In genomic region chr17:49387374-49388289, GRCh38 we compare ENCODE assay signal across 11 cellular contexts. TPM values are rescaled to one million over a fixed set of nuclear protein-coding genes. Genes with fewer than 3 reads are reported as not detected.
A peak's percentile ranks its signal among the peaks of the same experiment; 100 is the strongest.
DNase-seq lines count a peak whose midpoint lies in the region; ATAC-seq and TF ChIP-seq lines count a peak whose summit lies in the region.
"Had no signal": no experiment of that assay in that cellular context is flagged by ENCODE, and none has a peak within 500 bp of the region (broad histone marks: within the 10 kb centered on the region; RNA-seq: fewer than 3 reads in every experiment).

No MANE protein-coding gene starts in this region.

- H3K9me3 Mint-ChIP-seq in activated naive CD4-positive, alpha-beta T cell treated with anti-CD3 and anti-CD28 coated beads, Interleukin-2, amount 50 U/mL, for 24 hours: peaks cover 4% of the 10 kb centered on the region
- no peaks in the 10 kb centered on the region for H3K9me3 Mint-ChIP-seq in central memory CD8-positive, alpha-beta T cell

- TF ChIP-seq POLR2A in lower leg skin (IDR thresholded peaks at IDR 0.05): no peak

- H4K20me1 ChIP-seq in OCI-LY3 (ENCODE audit: insufficient read depth, low read length) (no peaks in the 10 kb centered on the region), osteoblast (ENCODE audit: insufficient read depth, low read length) (no peaks in the 10 kb centered on the region)

- TF ChIP-seq CTCF in OCI-LY3 (IDR thresholded peaks at IDR 0.05; ENCODE audit: low read depth, low read length) (no peak), upper lobe of right lung (IDR thresholded peaks at IDR 0.05) (no peak), osteoblast (IDR thresholded peaks at IDR 0.05; ENCODE audit: extremely low read depth, low read depth, low read length) (no peak), lower leg skin (IDR thresholded peaks at IDR 0.05) (no peak), left lung (IDR thresholded peaks at IDR 0.05) (no peak)

- H3K27me3 ChIP-seq in OCI-LY3 (ENCODE audit: low read depth, low read length) (no peaks in the 10 kb centered on the region), upper lobe of right lung (no peaks in the 10 kb centered on the region), osteoblast (ENCODE audit: insufficient read depth, low read length) (no peaks in the 10 kb centered on the region), left lung (no peaks in the 10 kb centered on the region)
- H3K27me3 ChIP-seq: body of pancreas, thyroid gland had no signal

- no peak overlapping the region for H3K9ac ChIP-seq in OCI-LY3 (ENCODE audit: low read length)

- H3K4me2 ChIP-seq in OCI-LY3 (ENCODE audit: low read length): peak overlapping the region; percentile 28; the same call in 1 of the 2 replicates
- H3K4me2 ChIP-seq in osteoblast (ENCODE audit: insufficient read depth, low read length): no peak overlapping the region

- ATAC-seq in central memory CD8-positive, alpha-beta T cell (replicated peaks; ENCODE audit: extremely low read depth, poor library complexity, severe bottlenecking): peak; percentile 68
- ATAC-seq in upper lobe of right lung (no peak), left lung (no peak)
- ATAC-seq: body of pancreas had no signal

- H3K4me3 ChIP-seq in OCI-LY3 (ENCODE audit: low read length) (no peak overlapping the region), upper lobe of right lung (no peak overlapping the region), osteoblast (ENCODE audit: insufficient read depth, low read length) (no peak overlapping the region), lower leg skin (ENCODE audit: low read depth, poor library complexity, severe bottlenecking) (no peak overlapping the region), left lung (no peak overlapping the region)
- H3K4me3 ChIP-seq: body of pancreas, thyroid gland had no signal

- peaks cover 45% of the 10 kb centered on the region for H3K4me1 Mint-ChIP-seq in activated naive CD4-positive, alpha-beta T cell treated with anti-CD3 and anti-CD28 coated beads, Interleukin-2, amount 50 U/mL, for 24 hours
- peaks cover 49% of the 10 kb centered on the region for H3K4me1 Mint-ChIP-seq in central memory CD8-positive, alpha-beta T cell

- H3K36me3 ChIP-seq in OCI-LY3 (replicated peaks; ENCODE audit: low read depth, low read length): no peaks in the 10 kb centered on the region
- H3K36me3 ChIP-seq in upper lobe of right lung: no peaks in the 10 kb centered on the region
- no peaks in the 10 kb centered on the region for H3K36me3 ChIP-seq in osteoblast (ENCODE audit: insufficient read depth, low read length)
- H3K36me3 ChIP-seq in left lung: no peaks in the 10 kb centered on the region
- H3K36me3 ChIP-seq: thyroid gland had no signal

- no peak for DNase-seq in activated naive CD4-positive, alpha-beta T cell (lab: John Stamatoyannopoulos, UW)
- DNase-seq in central memory CD8-positive, alpha-beta T cell (ENCODE audit: low spot score in 2 of 2): peak in 1 of 2 donors; percentile 31
- DNase-seq in upper lobe of right lung (no peak), osteoblast (ENCODE audit: insufficient read length, low spot score, missing footprints) (no peak), lower leg skin (ENCODE audit: low spot score in 2 of 2) (no peak), left lung (no peak)
- DNase-seq: body of pancreas, RPMI8226, thyroid gland had no signal

- H3K4me3 Mint-ChIP-seq in activated naive CD4-positive, alpha-beta T cell treated with anti-CD3 and anti-CD28 coated beads, Interleukin-2, amount 50 U/mL, for 24 hours: peak overlapping the region; percentile 54
- peak overlapping the region; percentile 43 for H3K4me3 Mint-ChIP-seq in central memory CD8-positive, alpha-beta T cell

- no peak overlapping the region for H3K27ac ChIP-seq in OCI-LY3 (ENCODE audit: low read length)
- peak overlapping the region; percentile 1 for H3K27ac ChIP-seq in upper lobe of right lung
- H3K27ac ChIP-seq in osteoblast (ENCODE audit: low read depth, low read length): no peak overlapping the region
- peak overlapping the region in 1 of 2 donors; percentile 97 for H3K27ac ChIP-seq in left lung
- H3K27ac ChIP-seq: body of pancreas, thyroid gland had no signal

- intact Hi-C loops in upper lobe of right lung (cut with DNase I) (no loop called here), lower leg skin (cut with DNase I; ENCODE audit: low total_unique reads) (no loop called here), left lung (cut with DNase I) (loop anchor here in 1 of 2 donors (10.0 kb wide), 1 partner anchor 73 kb away; no protein-coding TSS in a partner anchor)

- H3K4me1 ChIP-seq in OCI-LY3 (ENCODE audit: low read length) (peaks cover 22% of the 10 kb centered on the region), upper lobe of right lung (peaks cover 14% of the 10 kb centered on the region), osteoblast (ENCODE audit: insufficient read depth, low read length) (peaks cover 6% of the 10 kb centered on the region), left lung (peaks cover 0 to 43% of the 10 kb centered on the region in 2 donors)
- H3K4me1 ChIP-seq: body of pancreas, thyroid gland had no signal

- no peaks in the 10 kb centered on the region for H3K27me3 Mint-ChIP-seq in activated naive CD4-positive, alpha-beta T cell treated with anti-CD3 and anti-CD28 coated beads, Interleukin-2, amount 50 U/mL, for 24 hours
- no peaks in the 10 kb centered on the region for H3K27me3 Mint-ChIP-seq in central memory CD8-positive, alpha-beta T cell

- H3K79me2 ChIP-seq in OCI-LY3 (ENCODE audit: low read length) (no peaks in the 10 kb centered on the region), osteoblast (ENCODE audit: insufficient read depth, low read length) (no peaks in the 10 kb centered on the region)

- H2AFZ ChIP-seq in OCI-LY3 (ENCODE audit: low read depth, low read length) (peak overlapping the region; percentile 54; the same call in 1 of the 2 replicates), osteoblast (ENCODE audit: low read length) (no peak overlapping the region)

- H3K9me3 ChIP-seq in OCI-LY3 (ENCODE audit: insufficient read depth, low read length): no peaks in the 10 kb centered on the region
- no peaks in the 10 kb centered on the region for H3K9me3 ChIP-seq in upper lobe of right lung
- no peaks in the 10 kb centered on the region for H3K9me3 ChIP-seq in osteoblast (ENCODE audit: low read depth, low read length)
- no peaks in the 10 kb centered on the region for H3K9me3 ChIP-seq in left lung
- H3K9me3 ChIP-seq: body of pancreas, thyroid gland had no signal

- H3K27ac Mint-ChIP-seq in activated naive CD4-positive, alpha-beta T cell treated with anti-CD3 and anti-CD28 coated beads, Interleukin-2, amount 50 U/mL, for 24 hours: peak overlapping the region; percentile 86
- peak overlapping the region; percentile 94 for H3K27ac Mint-ChIP-seq in central memory CD8-positive, alpha-beta T cell (ENCODE audit: low read depth)

- H3K36me3 Mint-ChIP-seq in activated naive CD4-positive, alpha-beta T cell treated with anti-CD3 and anti-CD28 coated beads, Interleukin-2, amount 50 U/mL, for 24 hours: peaks cover 2% of the 10 kb centered on the region
- peaks cover 4% of the 10 kb centered on the region for H3K36me3 Mint-ChIP-seq in central memory CD8-positive, alpha-beta T cell (ENCODE audit: insufficient read depth)

- 87 to 89% methylated on average over 15 of the region's 15 CpGs for WGBS in lower leg skin, 2 donors

RNA-seq across cellular contexts. Expression of gene ZNF652, which starts 25.6 kb away (rescaled TPM):
- total RNA-seq in upper lobe of right lung (49.8 TPM), osteoblast (28.2 and 31.5 TPM in 2 replicates), lower leg skin (100 to 1,000 TPM in 2 of 4 donors, 10 to 100 TPM in 2; 58.8 to 124 (median 103) TPM), left lung (10 to 100 TPM; 42.6 to 46.8 TPM)

RNA-seq across cellular contexts. Expression of gene PHB1, which starts 27.1 kb away (rescaled TPM):
- 127 TPM for total RNA-seq in upper lobe of right lung
- total RNA-seq in osteoblast: 71.7 and 71.9 TPM in 2 replicates
- total RNA-seq in lower leg skin: 10 to 100 TPM; 47.0 to 79.0 (median 71.3) TPM
- 100 to 1,000 TPM; 146 to 171 TPM for total RNA-seq in left lung
